In genomic region chr20:48051810-48052491, GRCh38 we compare ENCODE assay signal across 13 cellular contexts.
DNase-seq lines count a peak whose midpoint lies in the region; ATAC-seq and TF ChIP-seq lines count a peak whose summit lies in the region.
"Had no signal": no experiment of that assay in that cellular context is flagged by ENCODE, and none has a peak within 500 bp of the region (broad histone marks: within the 10 kb centered on the region; RNA-seq: fewer than 3 reads in every experiment).

No MANE protein-coding gene starts in this region.

- TF ChIP-seq POLR2A in lower leg skin (IDR thresholded peaks at IDR 0.05) = no peak

- no peak overlapping the region for H3K9ac ChIP-seq in adipocyte (ENCODE audit: low read length)

- H3K4me1 Mint-ChIP-seq in activated T-cell treated with anti-CD3 and anti-CD28 coated beads, Interleukin-2, amount 50 U/mL, for 4 hours (ENCODE audit: low read depth) = no peaks in the 10 kb centered on the region
- H3K4me1 Mint-ChIP-seq: immature natural killer cell had no signal

- ATAC-seq in activated T-cell treated with anti-CD3 and anti-CD28 coated beads, Interleukin-2, amount 50 U/mL, for 4 hours = no peak

- intact Hi-C loops in lower leg skin (cut with DNase I; ENCODE audit: low total_unique reads) = no loop called here

- H3K4me1 ChIP-seq in adipocyte (ENCODE audit: control insufficient read depth, insufficient read depth, low read length) = no peaks in the 10 kb centered on the region

- no peaks in the 10 kb centered on the region for H3K36me3 ChIP-seq in adipocyte (ENCODE audit: control insufficient read depth, insufficient read depth, low read length, severe bottlenecking)

- H3K27me3 Mint-ChIP-seq in activated T-cell treated with anti-CD3 and anti-CD28 coated beads, Interleukin-2, amount 50 U/mL, for 4 hours (ENCODE audit: low read depth) = peaks cover 19% of the 10 kb centered on the region
- H3K27me3 Mint-ChIP-seq: progenitor cell of endocrine pancreas had no signal

- H3K27me3 ChIP-seq in adipocyte (replicated peaks; ENCODE audit: control insufficient read depth, insufficient read depth, low read length) = no peaks in the 10 kb centered on the region

- peaks cover 5% of the 10 kb centered on the region for H3K9me3 ChIP-seq in adipocyte (ENCODE audit: control insufficient read depth, low read length)

- no peaks in the 10 kb centered on the region for H3K36me3 Mint-ChIP-seq in activated T-cell treated with anti-CD3 and anti-CD28 coated beads, Interleukin-2, amount 50 U/mL, for 4 hours (ENCODE audit: insufficient read depth)
- H3K36me3 Mint-ChIP-seq: immature natural killer cell had no signal

- H3K4me3 ChIP-seq in adipocyte (ENCODE audit: low read length) (no peak overlapping the region), lower leg skin (ENCODE audit: low read depth, poor library complexity, severe bottlenecking) (no peak overlapping the region)
- H3K4me3 ChIP-seq: coronary artery had no signal

- H3K4me3 Mint-ChIP-seq in activated T-cell treated with anti-CD3 and anti-CD28 coated beads, Interleukin-2, amount 50 U/mL, for 4 hours = no peak overlapping the region
- H3K4me3 Mint-ChIP-seq: CD4-positive, alpha-beta T cell; immature natural killer cell had no signal

- H3K9me3 Mint-ChIP-seq in activated T-cell treated with anti-CD3 and anti-CD28 coated beads, Interleukin-2, amount 50 U/mL, for 4 hours = peaks cover 5% of the 10 kb centered on the region
- H3K9me3 Mint-ChIP-seq: CD4-positive, alpha-beta T cell had no signal

- no peak for TF ChIP-seq CTCF in AG09319 (IDR thresholded peaks at IDR 0.05; ENCODE audit: low read depth, low read length)
- no peak for TF ChIP-seq CTCF in lower leg skin (IDR thresholded peaks at IDR 0.05)

- 29 to 33% methylated on average over 3 of the region's 3 CpGs for WGBS in lower leg skin, 2 donors

- DNase-seq in AG09319 (ENCODE audit: extremely low read depth, low read depth) = peak; percentile 56
- DNase-seq in HT-29 (ENCODE audit: low spot score) = peak; percentile 29
- peak; percentile 88 for DNase-seq in adipocyte (ENCODE audit: low read depth)
- peak; percentile 22 for DNase-seq in glomerular visceral epithelial cell (ENCODE audit: extremely low spot score)
- no peak for DNase-seq in epidermal melanocyte (ENCODE audit: insufficient read length, low spot score)
- DNase-seq in lower leg skin (ENCODE audit: low spot score in 2 of 2) = no peak
- no peak for DNase-seq in activated T-cell treated with anti-CD3 and anti-CD28 coated beads, Interleukin-2, amount 50 U/mL, for 4 hours
- no peak for DNase-seq in Ammon's horn (ENCODE audit: low spot score)
- DNase-seq: CD4-positive, alpha-beta T cell; immature natural killer cell; T-helper 2 cell had no signal

Comparison
In these comparisons a context has a peak if more than half of its experiments do, and no peak if none do; other contexts are left out.
1. DNase-seq: peak in AG09319 (single experiment), HT-29 (single experiment), adipocyte (single experiment) and glomerular visceral epithelial cell (single experiment); none in epidermal melanocyte (single experiment), lower leg skin (0 of 2), activated T-cell treated with anti-CD3 and anti-CD28 coated beads, Interleukin-2, amount 50 U/mL, for 4 hours (single experiment) and Ammon's horn (single experiment).